1 cellular context compared by ENCODE assay signal in genomic region chr16:10895053-10895946, GRCh38.
TF ChIP-seq lines count a peak whose summit lies in the region.

No MANE protein-coding gene starts in this region.

TF ChIP-seq in HepG2, 621 proteins besides CTCF, POLR2A, EP300 and RAD21 (continued from another document and continues in another):
- TF ChIP-seq ZNF710 (CRISPR knock-in tag; IDR thresholded peaks at IDR 0.05; ENCODE audit: borderline replicate concordance) = 0 out of 2 replicates have a peak, but pooled peaks have one; percentile 49
- TF ChIP-seq ZNF543 (CRISPR knock-in tag; IDR thresholded peaks at IDR 0.05) = peak; percentile 78
- peak; percentile 64; the same call in 1 of the 2 replicates for TF ChIP-seq ZNF639 (CRISPR knock-in tag; conservative IDR thresholded peaks at IDR 0.05)
- TF ChIP-seq ZNF44 (CRISPR knock-in tag; IDR thresholded peaks at IDR 0.05) = no peak; the same call in 1 of the 2 replicates
- TF ChIP-seq MTF2 (CRISPR knock-in tag; IDR thresholded peaks at IDR 0.05; ENCODE audit: borderline replicate concordance) = no peak
- peak; percentile 59 for TF ChIP-seq ZMYM4 (CRISPR knock-in tag; IDR thresholded peaks at IDR 0.05)
- TF ChIP-seq ZNF382 (CRISPR knock-in tag; IDR thresholded peaks at IDR 0.05; ENCODE audit: borderline replicate concordance) = no peak
- TF ChIP-seq DMAP1 (CRISPR knock-in tag; IDR thresholded peaks at IDR 0.05) = no peak; the same call in 1 of the 2 replicates
- 0 out of 2 replicates have a peak, but pooled peaks have one; percentile 68 for TF ChIP-seq RELA (CRISPR knock-in tag; IDR thresholded peaks at IDR 0.05)
- no peak for TF ChIP-seq ZNF34 (CRISPR knock-in tag; IDR thresholded peaks at IDR 0.05; ENCODE audit: borderline replicate concordance)
- 0 out of 2 replicates have a peak, but pooled peaks have one; percentile 38 for TF ChIP-seq REPIN1 (CRISPR knock-in tag; IDR thresholded peaks at IDR 0.05; ENCODE audit: borderline replicate concordance, low read depth)
- TF ChIP-seq SAFB2 (CRISPR knock-in tag; IDR thresholded peaks at IDR 0.05; ENCODE audit: borderline replicate concordance, low read depth) = peak; percentile 61; the same call in 1 of the 2 replicates
- peak; percentile 97; the same call in 1 of the 2 replicates for TF ChIP-seq MXD3 (CRISPR knock-in tag; IDR thresholded peaks at IDR 0.05)
- TF ChIP-seq ZNF546 (CRISPR knock-in tag; conservative IDR thresholded peaks at IDR 0.05) = peak; percentile 91
- TF ChIP-seq ETV5 (CRISPR knock-in tag; IDR thresholded peaks at IDR 0.05; ENCODE audit: borderline replicate concordance) = peak; percentile 40; the same call in 1 of the 2 replicates
- 0 out of 2 replicates have a peak, but pooled peaks have one; percentile 53 for TF ChIP-seq AKAP8 (CRISPR knock-in tag; IDR thresholded peaks at IDR 0.05)
- TF ChIP-seq BCL3 (CRISPR knock-in tag; IDR thresholded peaks at IDR 0.05) = peak; percentile 84
- TF ChIP-seq ZNF329 (CRISPR knock-in tag; IDR thresholded peaks at IDR 0.05; ENCODE audit: low read depth) = peak; percentile 85
- TF ChIP-seq ARNTL (CRISPR knock-in tag; IDR thresholded peaks at IDR 0.05) = 0 out of 2 replicates have a peak, but pooled peaks have one; percentile 54
- TF ChIP-seq ZNF30 (CRISPR knock-in tag; IDR thresholded peaks at IDR 0.05) = no peak
- TF ChIP-seq ELF3 (CRISPR knock-in tag; IDR thresholded peaks at IDR 0.05) = peak; percentile 87
- TF ChIP-seq NFYB (CRISPR knock-in tag; IDR thresholded peaks at IDR 0.05) = 0 out of 2 replicates have a peak, but pooled peaks have one; percentile 22
- peak; percentile 85; the same call in 1 of the 2 replicates for TF ChIP-seq ZNF660 (CRISPR knock-in tag; IDR thresholded peaks at IDR 0.05; ENCODE audit: borderline replicate concordance, low read depth)
- peak; percentile 70; the same call in 1 of the 2 replicates for TF ChIP-seq YEATS2 (CRISPR knock-in tag; IDR thresholded peaks at IDR 0.05; ENCODE audit: borderline replicate concordance)
- TF ChIP-seq ZBTB44 (CRISPR knock-in tag; IDR thresholded peaks at IDR 0.05) = peak; percentile 97
- TF ChIP-seq SMAD1 (CRISPR knock-in tag; IDR thresholded peaks at IDR 0.05; ENCODE audit: borderline replicate concordance, low read depth) = peak; percentile 77; the same call in 1 of the 2 replicates
- peak; percentile 94 for TF ChIP-seq ZNF331 (CRISPR knock-in tag; IDR thresholded peaks at IDR 0.05)
- peak; percentile 93; the same call in 1 of the 2 replicates for TF ChIP-seq ZNF75D (CRISPR knock-in tag; IDR thresholded peaks at IDR 0.05; ENCODE audit: borderline replicate concordance)
- TF ChIP-seq KLF9 (CRISPR knock-in tag; IDR thresholded peaks at IDR 0.05; ENCODE audit: low read depth) = no peak
- TF ChIP-seq ZFY (CRISPR knock-in tag; IDR thresholded peaks at IDR 0.05) = no peak; the same call in 1 of the 2 replicates
- no peak for TF ChIP-seq ZNF17 (CRISPR knock-in tag; IDR thresholded peaks at IDR 0.05)
- peak; percentile 50; the same call in 1 of the 2 replicates for TF ChIP-seq ZNF691 (CRISPR knock-in tag; IDR thresholded peaks at IDR 0.05; ENCODE audit: borderline replicate concordance, low read depth)
- TF ChIP-seq KLF13 (CRISPR knock-in tag; IDR thresholded peaks at IDR 0.05) = 0 out of 2 replicates have a peak, but pooled peaks have one; percentile 74
- peak; percentile 88 for TF ChIP-seq ETV6 (CRISPR knock-in tag; conservative IDR thresholded peaks at IDR 0.05)
- TF ChIP-seq ARID4A (CRISPR knock-in tag; IDR thresholded peaks at IDR 0.05; ENCODE audit: borderline replicate concordance) = peak; percentile 59; the same call in 1 of the 2 replicates
- no peak for TF ChIP-seq BHLHE40 (IDR thresholded peaks at IDR 0.05; ENCODE audit: low read length)
- TF ChIP-seq ZNF317 (CRISPR knock-in tag; IDR thresholded peaks at IDR 0.05) = peak; percentile 79; the same call in 1 of the 2 replicates
- peak; percentile 76; the same call in 1 of the 2 replicates for TF ChIP-seq MXD4 (CRISPR knock-in tag; IDR thresholded peaks at IDR 0.05)
- peak; percentile 82; the same call in 1 of the 2 replicates for TF ChIP-seq CSRNP2 (CRISPR knock-in tag; conservative IDR thresholded peaks at IDR 0.05; ENCODE audit: low read depth)
- TF ChIP-seq KMT2A (CRISPR knock-in tag; IDR thresholded peaks at IDR 0.05) = peak; percentile 57; the same call in 1 of the 2 replicates
- TF ChIP-seq ZNF296 (CRISPR knock-in tag; conservative IDR thresholded peaks at IDR 0.05) = peak; percentile 88
- TF ChIP-seq ZNF280D (CRISPR knock-in tag; IDR thresholded peaks at IDR 0.05) = peak; percentile 78; the same call in 1 of the 2 replicates
- TF ChIP-seq HIVEP1 (CRISPR knock-in tag; IDR thresholded peaks at IDR 0.05) = peak; percentile 58; the same call in 1 of the 2 replicates
- peak; percentile 92; the same call in 1 of the 2 replicates for TF ChIP-seq SP140L (CRISPR knock-in tag; IDR thresholded peaks at IDR 0.05; ENCODE audit: borderline replicate concordance)
- TF ChIP-seq PHF5A (CRISPR knock-in tag; IDR thresholded peaks at IDR 0.05; ENCODE audit: low read depth, unreplicated experiment) = no peak
- no peak for TF ChIP-seq ZBTB14 (CRISPR knock-in tag; IDR thresholded peaks at IDR 0.05)
